In genomic region chr14:45249847-45250575, GRCh38 we compare ENCODE assay signal across 8 cellular contexts. TPM values are rescaled to one million over a fixed set of nuclear protein-coding genes. Genes with fewer than 3 reads are reported as not detected.
A peak's percentile ranks its signal among the peaks of the same experiment; 100 is the strongest.
DNase-seq lines count a peak whose midpoint lies in the region; ATAC-seq lines count a peak whose summit lies in the region.

No MANE protein-coding gene starts in this region.

- no peaks in the 10 kb centered on the region for H3K36me3 ChIP-seq in endocrine pancreas (ENCODE audit: control insufficient read depth, insufficient read depth, low read length)
- H3K36me3 ChIP-seq in trophoblast cell (ENCODE audit: control insufficient read depth in 1 of 2, insufficient read depth in 2 of 2, low read length in 2 of 2), result no peaks in the 10 kb centered on the region

- no peaks in the 10 kb centered on the region for H3K9me3 ChIP-seq in endocrine pancreas (ENCODE audit: control insufficient read depth, low read length)
- peaks cover 3% of the 10 kb centered on the region for H3K9me3 ChIP-seq in trophoblast cell (ENCODE audit: insufficient read depth, low read depth, low read length)

- H3K9ac ChIP-seq in endocrine pancreas (ENCODE audit: control insufficient read depth, insufficient read depth, low read length) (peak overlapping the region; percentile 22), trophoblast cell (ENCODE audit: low read length) (no peak overlapping the region)

- ATAC-seq in GM21786 (IDR thresholded peaks at IDR 0.05; ENCODE audit: unreplicated experiment) (peak; percentile 31), GM19328 (IDR thresholded peaks at IDR 0.05; ENCODE audit: unreplicated experiment) (no peak)

- no peak overlapping the region for H3K23ac ChIP-seq in trophoblast cell (ENCODE audit: low read length)

- peak overlapping the region; percentile 68 for H3K27ac ChIP-seq in trophoblast cell (ENCODE audit: low read depth, low read length)

- H3K79me1 ChIP-seq in trophoblast cell (ENCODE audit: low read length), result peaks cover 8% of the 10 kb centered on the region

- WGBS in trophoblast cell (ENCODE audit: extremely low coverage, insufficient coverage, insufficient read length), result no CpG with 5 or more reads among the region's 7 CpGs

- no peak overlapping the region for H2AFZ ChIP-seq in trophoblast cell (ENCODE audit: insufficient read depth, low read length, poor library complexity)

- no peak overlapping the region for H2BK120ac ChIP-seq in trophoblast cell (ENCODE audit: insufficient read depth, low read length, poor library complexity)

- H3K14ac ChIP-seq in trophoblast cell (ENCODE audit: low read length), result no peak overlapping the region

- no peak overlapping the region for H4K8ac ChIP-seq in trophoblast cell (ENCODE audit: low read depth, low read length)

- H4K91ac ChIP-seq in trophoblast cell (ENCODE audit: low read depth, low read length), result no peak overlapping the region

- H4K12ac ChIP-seq in trophoblast cell (ENCODE audit: low read depth, low read length), result no peak overlapping the region

- H3K27me3 ChIP-seq in endocrine pancreas (ENCODE audit: control insufficient read depth, insufficient read depth, low read length) (no peaks in the 10 kb centered on the region), trophoblast cell (ENCODE audit: insufficient read depth, low read length) (no peaks in the 10 kb centered on the region)

- H3K4me2 ChIP-seq in trophoblast cell (ENCODE audit: low read length), result peak overlapping the region; percentile 15

- H3K18ac ChIP-seq in trophoblast cell (ENCODE audit: low read length), result no peak overlapping the region

- H3K79me2 ChIP-seq in trophoblast cell (ENCODE audit: control insufficient read depth, insufficient read depth, low read length, poor library complexity), result peaks cover 13% of the 10 kb centered on the region

- peak overlapping the region; percentile 97 for H3K4ac ChIP-seq in trophoblast cell (ENCODE audit: low read depth, low read length)

- H2AK5ac ChIP-seq in trophoblast cell (ENCODE audit: low read length), result no peak overlapping the region

- no peak overlapping the region for H2BK5ac ChIP-seq in trophoblast cell (ENCODE audit: low read depth, low read length, poor library complexity)

- DNase-seq in GDM1 (lab: John Stamatoyannopoulos, UW) (peak; percentile 18), NOMO-1 treated with dmso at 0.1 percent for 144 hours (lab: John Stamatoyannopoulos, UW; ENCODE audit: unreplicated experiment) (peak; percentile 72), trophoblast cell (peak in 1 of 2 donors; percentile 19), HuH-7.5 (ENCODE audit: low spot score) (no peak)
- DNase-seq in activated CD4-positive, alpha-beta T cell treated with anti-CD3 and anti-CD28 coated beads for 4 hours, result no peak

- H3K4me1 ChIP-seq in endocrine pancreas (ENCODE audit: control insufficient read depth, insufficient read depth, low read length) (peaks cover 21% of the 10 kb centered on the region), trophoblast cell (ENCODE audit: control insufficient read depth in 1 of 2, insufficient read depth in 2 of 2, low read length in 2 of 2) (peaks cover 3 to 10% of the 10 kb centered on the region in 2 experiments)

- H3K4me3 ChIP-seq in endocrine pancreas (ENCODE audit: control insufficient read depth, insufficient read depth, low read length) (peak overlapping the region; percentile 90), trophoblast cell (ENCODE audit: low read depth, low read length) (no peak overlapping the region)

- no peak overlapping the region for H2BK12ac ChIP-seq in trophoblast cell (ENCODE audit: low read length)

RNA-seq across cellular contexts. Expression of gene MIS18BP1, which starts 3.0 kb away (rescaled TPM):
- polyA plus RNA-seq in trophoblast cell (2013), result 19.7 and 19.9 TPM in 2 replicates

Comparison
In these comparisons a context has a peak if more than half of its experiments do, and no peak if none do; other contexts are left out.
1. DNase-seq: peak in GDM1 (single experiment) and NOMO-1 treated with dmso at 0.1 percent for 144 hours (single experiment); none in HuH-7.5 (single experiment) and activated CD4-positive, alpha-beta T cell treated with anti-CD3 and anti-CD28 coated beads for 4 hours (0 of 2).